ENCODE assay signal across 1 cellular context in the genomic region with DNA sequence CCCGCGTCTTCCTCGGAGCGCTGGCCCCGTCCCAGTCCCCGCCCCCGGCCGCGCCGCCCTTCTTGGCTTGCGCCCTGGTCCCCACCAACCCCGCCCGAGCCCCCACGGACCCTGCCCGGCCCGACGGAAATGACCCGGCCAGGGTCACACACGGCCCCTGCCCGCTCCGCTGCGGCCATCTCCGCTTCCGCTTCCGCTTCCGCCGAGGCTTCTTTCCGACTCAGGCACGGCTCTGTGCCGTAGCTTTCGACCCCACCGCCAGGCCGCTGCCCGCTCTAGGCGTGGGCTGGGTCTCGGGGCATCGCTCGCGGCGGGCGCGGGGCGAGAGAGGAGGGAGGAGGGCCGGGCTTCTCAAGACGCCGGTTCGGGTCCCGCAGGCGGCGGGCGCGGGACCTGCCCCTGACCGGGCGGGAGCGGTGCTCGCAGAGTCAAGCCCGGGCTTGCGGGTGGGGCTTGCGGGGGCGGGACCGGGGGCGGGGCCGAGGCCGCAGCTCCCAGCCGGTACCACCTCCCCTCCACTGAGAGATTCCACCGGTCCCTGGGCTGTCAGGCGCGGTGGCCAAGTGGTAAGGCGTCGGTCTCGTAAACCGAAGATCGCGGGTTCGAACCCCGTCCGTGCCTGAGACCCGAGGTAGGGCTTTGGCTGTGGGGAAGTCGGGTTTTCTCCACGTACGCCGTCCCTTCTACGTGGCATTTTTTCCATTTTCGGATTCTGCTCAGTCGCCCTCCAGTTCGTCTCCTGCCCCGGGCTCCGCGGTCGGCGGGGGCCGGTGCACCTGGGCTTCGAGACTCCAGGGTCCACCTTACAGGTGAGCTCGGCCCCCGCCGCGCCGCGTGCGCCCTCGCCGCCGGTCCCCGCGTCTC.
TF ChIP-seq lines count a peak whose summit lies in the region.

No MANE protein-coding gene starts in this region.

TF ChIP-seq in HepG2, 621 proteins besides CTCF, POLR2A, EP300 and RAD21 (continued from another document and continues in another):
- TF ChIP-seq, protein P1, sequence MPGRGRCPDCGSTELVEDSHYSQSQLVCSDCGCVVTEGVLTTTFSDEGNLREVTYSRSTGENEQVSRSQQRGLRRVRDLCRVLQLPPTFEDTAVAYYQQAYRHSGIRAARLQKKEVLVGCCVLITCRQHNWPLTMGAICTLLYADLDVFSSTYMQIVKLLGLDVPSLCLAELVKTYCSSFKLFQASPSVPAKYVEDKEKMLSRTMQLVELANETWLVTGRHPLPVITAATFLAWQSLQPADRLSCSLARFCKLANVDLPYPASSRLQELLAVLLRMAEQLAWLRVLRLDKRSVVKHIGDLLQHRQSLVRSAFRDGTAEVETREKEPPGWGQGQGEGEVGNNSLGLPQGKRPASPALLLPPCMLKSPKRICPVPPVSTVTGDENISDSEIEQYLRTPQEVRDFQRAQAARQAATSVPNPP (CRISPR knock-in tag; IDR thresholded peaks at IDR 0.05) = 0 out of 2 replicates have a peak, but pooled peaks have one; percentile 59
- TF ChIP-seq, protein P2, sequence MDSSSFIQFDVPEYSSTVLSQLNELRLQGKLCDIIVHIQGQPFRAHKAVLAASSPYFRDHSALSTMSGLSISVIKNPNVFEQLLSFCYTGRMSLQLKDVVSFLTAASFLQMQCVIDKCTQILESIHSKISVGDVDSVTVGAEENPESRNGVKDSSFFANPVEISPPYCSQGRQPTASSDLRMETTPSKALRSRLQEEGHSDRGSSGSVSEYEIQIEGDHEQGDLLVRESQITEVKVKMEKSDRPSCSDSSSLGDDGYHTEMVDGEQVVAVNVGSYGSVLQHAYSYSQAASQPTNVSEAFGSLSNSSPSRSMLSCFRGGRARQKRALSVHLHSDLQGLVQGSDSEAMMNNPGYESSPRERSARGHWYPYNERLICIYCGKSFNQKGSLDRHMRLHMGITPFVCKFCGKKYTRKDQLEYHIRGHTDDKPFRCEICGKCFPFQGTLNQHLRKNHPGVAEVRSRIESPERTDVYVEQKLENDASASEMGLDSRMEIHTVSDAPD (CRISPR knock-in tag; IDR thresholded peaks at IDR 0.05) = 0 out of 2 replicates have a peak, but pooled peaks have one; percentile 15
- TF ChIP-seq HMGA1 (CRISPR knock-in tag; conservative IDR thresholded peaks at IDR 0.05) (no peak), MTF1 (CRISPR knock-in tag; IDR thresholded peaks at IDR 0.05) (0 out of 2 replicates have a peak, but pooled peaks have one; percentile 66), HES4 (CRISPR knock-in tag; IDR thresholded peaks at IDR 0.05; ENCODE audit: borderline replicate concordance) (peak; percentile 70; the same call in 1 of the 2 replicates), NFE2 (CRISPR knock-in tag; IDR thresholded peaks at IDR 0.05) (no peak), THAP7 (CRISPR knock-in tag; IDR thresholded peaks at IDR 0.05) (0 out of 2 replicates have a peak, but pooled peaks have one; percentile 34), ZNF703 (CRISPR knock-in tag; IDR thresholded peaks at IDR 0.05; ENCODE audit: borderline replicate concordance) (0 out of 2 replicates have a peak, but pooled peaks have one; percentile 34), ZUFSP (CRISPR knock-in tag; IDR thresholded peaks at IDR 0.05; ENCODE audit: borderline replicate concordance) (no peak), ZNF782 (CRISPR knock-in tag; IDR thresholded peaks at IDR 0.05; ENCODE audit: borderline replicate concordance) (0 out of 2 replicates have a peak, but pooled peaks have one; percentile 66), SP5 (CRISPR knock-in tag; IDR thresholded peaks at IDR 0.05; ENCODE audit: borderline replicate concordance, low read depth) (peak; percentile 70), ZKSCAN5 (CRISPR knock-in tag; IDR thresholded peaks at IDR 0.05) (no peak), ZNF646 (CRISPR knock-in tag; IDR thresholded peaks at IDR 0.05) (no peak), YEATS4 (CRISPR knock-in tag; IDR thresholded peaks at IDR 0.05; ENCODE audit: borderline replicate concordance) (peak; percentile 57), ZFP36L1 (CRISPR knock-in tag; IDR thresholded peaks at IDR 0.05) (no peak), SIN3A (IDR thresholded peaks at IDR 0.05; ENCODE audit: borderline replicate concordance, low read depth, low read length) (no peak), FOXO1 (CRISPR knock-in tag; IDR thresholded peaks at IDR 0.05) (peak; percentile 7; the same call in 1 of the 2 replicates), NFKB2 (CRISPR knock-in tag; IDR thresholded peaks at IDR 0.05; ENCODE audit: borderline replicate concordance) (peak; percentile 76; the same call in 1 of the 2 replicates), BORCS8-MEF2B (CRISPR knock-in tag; IDR thresholded peaks at IDR 0.05) (peak; percentile 88), RNF2 (conservative IDR thresholded peaks at IDR 0.05; ENCODE audit: low read depth) (no peak), E2F5 (CRISPR knock-in tag; conservative IDR thresholded peaks at IDR 0.05) (no peak), ZKSCAN8 (CRISPR knock-in tag; IDR thresholded peaks at IDR 0.05; ENCODE audit: borderline replicate concordance) (peak; percentile 23; the same call in 1 of the 2 replicates), EEA1 (CRISPR knock-in tag; IDR thresholded peaks at IDR 0.05; ENCODE audit: borderline replicate concordance) (peak; percentile 5; the same call in 1 of the 2 replicates), ZNF777 (CRISPR knock-in tag; IDR thresholded peaks at IDR 0.05) (peak; percentile 65)
- TF ChIP-seq, protein P3, sequence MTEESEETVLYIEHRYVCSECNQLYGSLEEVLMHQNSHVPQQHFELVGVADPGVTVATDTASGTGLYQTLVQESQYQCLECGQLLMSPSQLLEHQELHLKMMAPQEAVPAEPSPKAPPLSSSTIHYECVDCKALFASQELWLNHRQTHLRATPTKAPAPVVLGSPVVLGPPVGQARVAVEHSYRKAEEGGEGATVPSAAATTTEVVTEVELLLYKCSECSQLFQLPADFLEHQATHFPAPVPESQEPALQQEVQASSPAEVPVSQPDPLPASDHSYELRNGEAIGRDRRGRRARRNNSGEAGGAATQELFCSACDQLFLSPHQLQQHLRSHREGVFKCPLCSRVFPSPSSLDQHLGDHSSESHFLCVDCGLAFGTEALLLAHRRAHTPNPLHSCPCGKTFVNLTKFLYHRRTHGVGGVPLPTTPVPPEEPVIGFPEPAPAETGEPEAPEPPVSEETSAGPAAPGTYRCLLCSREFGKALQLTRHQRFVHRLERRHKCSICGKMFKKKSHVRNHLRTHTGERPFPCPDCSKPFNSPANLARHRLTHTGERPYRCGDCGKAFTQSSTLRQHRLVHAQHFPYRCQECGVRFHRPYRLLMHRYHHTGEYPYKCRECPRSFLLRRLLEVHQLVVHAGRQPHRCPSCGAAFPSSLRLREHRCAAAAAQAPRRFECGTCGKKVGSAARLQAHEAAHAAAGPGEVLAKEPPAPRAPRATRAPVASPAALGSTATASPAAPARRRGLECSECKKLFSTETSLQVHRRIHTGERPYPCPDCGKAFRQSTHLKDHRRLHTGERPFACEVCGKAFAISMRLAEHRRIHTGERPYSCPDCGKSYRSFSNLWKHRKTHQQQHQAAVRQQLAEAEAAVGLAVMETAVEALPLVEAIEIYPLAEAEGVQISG (CRISPR knock-in tag; IDR thresholded peaks at IDR 0.05) = peak; percentile 84
- TF ChIP-seq, protein P4, sequence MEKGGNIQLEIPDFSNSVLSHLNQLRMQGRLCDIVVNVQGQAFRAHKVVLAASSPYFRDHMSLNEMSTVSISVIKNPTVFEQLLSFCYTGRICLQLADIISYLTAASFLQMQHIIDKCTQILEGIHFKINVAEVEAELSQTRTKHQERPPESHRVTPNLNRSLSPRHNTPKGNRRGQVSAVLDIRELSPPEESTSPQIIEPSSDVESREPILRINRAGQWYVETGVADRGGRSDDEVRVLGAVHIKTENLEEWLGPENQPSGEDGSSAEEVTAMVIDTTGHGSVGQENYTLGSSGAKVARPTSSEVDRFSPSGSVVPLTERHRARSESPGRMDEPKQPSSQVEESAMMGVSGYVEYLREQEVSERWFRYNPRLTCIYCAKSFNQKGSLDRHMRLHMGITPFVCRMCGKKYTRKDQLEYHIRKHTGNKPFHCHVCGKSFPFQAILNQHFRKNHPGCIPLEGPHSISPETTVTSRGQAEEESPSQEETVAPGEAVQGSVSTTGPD (CRISPR knock-in tag; IDR thresholded peaks at IDR 0.05) = no peak
- TF ChIP-seq, protein P5, sequence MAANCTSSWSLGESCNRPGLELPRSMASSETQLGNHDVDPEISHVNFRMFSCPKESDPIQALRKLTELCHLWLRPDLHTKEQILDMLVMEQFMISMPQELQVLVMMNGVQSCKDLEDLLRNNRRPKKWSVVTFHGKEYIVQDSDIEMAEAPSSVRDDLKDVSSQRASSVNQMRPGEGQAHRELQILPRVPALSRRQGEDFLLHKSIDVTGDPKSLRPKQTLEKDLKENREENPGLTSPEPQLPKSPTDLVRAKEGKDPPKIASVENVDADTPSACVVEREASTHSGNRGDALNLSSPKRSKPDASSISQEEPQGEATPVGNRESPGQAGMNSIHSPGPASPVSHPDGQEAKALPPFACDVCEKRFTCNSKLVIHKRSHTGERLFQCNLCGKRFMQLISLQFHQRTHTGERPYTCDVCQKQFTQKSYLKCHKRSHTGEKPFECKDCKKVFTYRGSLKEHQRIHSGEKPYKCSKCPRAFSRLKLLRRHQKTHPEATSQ (CRISPR knock-in tag; IDR thresholded peaks at IDR 0.05; ENCODE audit: borderline replicate concordance) = no peak
- TF ChIP-seq, protein P6, sequence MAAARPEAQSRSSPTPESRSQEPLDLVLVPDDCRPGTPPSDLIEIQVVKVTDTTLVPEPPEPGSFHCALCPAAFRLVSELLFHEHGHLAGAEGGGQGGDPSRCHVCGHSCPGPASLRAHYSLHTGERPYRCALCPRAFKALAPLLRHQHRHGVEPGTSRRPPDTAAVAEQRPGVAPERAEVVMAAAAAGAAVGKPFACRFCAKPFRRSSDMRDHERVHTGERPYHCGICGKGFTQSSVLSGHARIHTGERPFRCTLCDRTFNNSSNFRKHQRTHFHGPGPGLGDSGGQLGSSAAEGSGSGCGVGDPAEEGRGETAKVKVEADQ (CRISPR knock-in tag; IDR thresholded peaks at IDR 0.05; ENCODE audit: borderline replicate concordance) = 0 out of 2 replicates have a peak, but pooled peaks have one; percentile 11
